9 cellular contexts compared by ENCODE assay signal in the genomic region with DNA sequence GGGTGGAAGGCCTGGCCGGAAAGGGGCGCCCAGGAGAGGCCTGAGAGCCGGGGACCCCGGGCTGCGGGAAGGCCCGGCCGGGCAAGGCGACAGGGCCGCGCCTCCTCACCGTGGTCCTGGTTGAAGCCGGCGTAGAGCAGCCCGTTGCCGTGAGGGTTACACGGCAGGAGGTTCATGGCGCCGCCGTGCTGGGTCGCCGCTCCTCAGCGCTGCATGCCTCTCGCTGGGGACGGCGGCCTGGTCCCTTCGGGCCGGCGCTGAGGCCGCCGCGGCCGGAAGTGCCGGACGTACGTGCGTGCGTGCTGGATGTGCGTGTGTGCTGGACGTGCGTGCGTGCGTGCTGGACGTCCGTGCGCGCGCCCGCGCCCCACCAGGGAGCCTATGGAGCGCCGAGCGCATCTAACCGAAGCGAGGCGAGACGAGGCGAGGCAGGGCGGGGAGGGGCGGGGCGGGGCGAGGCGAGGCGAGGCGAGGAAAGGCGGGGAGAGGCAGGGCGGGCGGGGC. TPM values are rescaled to one million over a fixed set of nuclear protein-coding genes. Genes with fewer than 3 reads are reported as not detected.
DNase-seq lines count a peak whose midpoint lies in the region; ATAC-seq, FAIRE-seq and TF ChIP-seq lines count a peak whose summit lies in the region.
"Had no signal": no experiment of that assay in that cellular context is flagged by ENCODE, and none has a peak within 500 bp of the region (broad histone marks: within the 10 kb centered on the region; RNA-seq: fewer than 3 reads in every experiment).

Gene WDR45B, minus strand, starts transcription at position 280 of the 504 bp plus-strand sequence. Its CDS starts 104 bp downstream, at position 176.

- intact Hi-C loops in HepG2 (cut with micrococcal nuclease; ENCODE audit: unreplicated experiment), result no loop called here

- H3K4me3 ChIP-seq in BJ (ENCODE audit: low read depth, low read length), result peak within 1 kb of the TSS; percentile 98
- H3K4me3 ChIP-seq in HepG2 (replicated peaks in 1 of 3; ENCODE audit: insufficient read depth in 1 of 3, low read depth in 2 of 3, low read length in 3 of 3), result peak within 1 kb of the TSS; percentile 85 to 100 (median 94)

- H3K36me3 ChIP-seq in BJ (ENCODE audit: control insufficient read depth, insufficient read depth, low read length) (peaks cover 7% of the 10 kb centered on the region), HepG2 (replicated peaks in 1 of 2; ENCODE audit: control insufficient read depth in 1 of 2, insufficient read depth in 2 of 2, low read length in 2 of 2) (peaks cover 14 to 15% of the 10 kb centered on the region in 2 experiments)

- peak; percentile 39 for TF ChIP-seq RAD21 in HepG2 (CRISPR knock-in tag; IDR thresholded peaks at IDR 0.05)

- no TSS peak for BruUV-seq in HepG2 (replicated peaks; lab: Mats Ljungman, UMichigan)

- H3K27me3 ChIP-seq in BJ (ENCODE audit: control insufficient read depth, insufficient read depth, low read length), result no peaks in the 10 kb centered on the region
- H3K27me3 ChIP-seq in HepG2 (ENCODE audit: control insufficient read depth in 1 of 2, insufficient read depth in 2 of 2, low read length in 2 of 2), result no peaks in the 10 kb centered on the region; a peak in 1 of 5 replicates

- peaks cover 45% of the 10 kb centered on the region for H3K79me2 ChIP-seq in HepG2 (ENCODE audit: insufficient read depth, low read length)

- CTCF ChIA-PET in BJ (lab: Yijun Ruan, JAX), result no interaction called here
- CTCF ChIA-PET in HepG2 (lab: Yijun Ruan, JAX; ENCODE audit: low intra/inter-chr PET ratio, low total read pairs), result no interaction called here

- peak within 1 kb of the TSS; percentile 99 for H3K4me2 ChIP-seq in HepG2 (ENCODE audit: low read depth, low read length)

- no peaks in the 10 kb centered on the region for H3K9me3 ChIP-seq in HepG2 (ENCODE audit: low read length)

- in situ Hi-C loops in HepG2 (cut with HindIII; ENCODE audit: extremely low pct_ligation_motif_present, low pct_unique_long_range_greater_than_20kb), result no loop called here

- no peak within 1 kb of the TSS for H2AFZ ChIP-seq in HepG2 (ENCODE audit: low read length)

- peaks cover 45% of the 10 kb centered on the region for H3K4me1 ChIP-seq in HepG2 (ENCODE audit: insufficient read depth, low read length)

- FAIRE-seq in HepG2 (lab: Jason Lieb, UNC), result no peak
- FAIRE-seq: endometrium had no signal

- TF ChIP-seq CTCF in BJ (IDR thresholded peaks at IDR 0.05; ENCODE audit: insufficient read depth, low read depth, low read length) (no peak), HepG2 (CRISPR knock-in tag; IDR thresholded peaks at IDR 0.05) (no peak)

- H3K27ac ChIP-seq in HepG2 (ENCODE audit: extremely low read length, insufficient read depth, low read length), result peak within 1 kb of the TSS; percentile 88

- DNase-seq in BJ (ENCODE audit: low read depth) (peak; percentile 71), NCI-H748 treated with DMSO at 0.1 percent for 48 hours (lab: John Stamatoyannopoulos, UW) (peak; percentile 80), dermis blood vessel endothelial cell (peak; percentile 99), HepG2 (ENCODE audit: low spot score) (peak; percentile 94)
- peak; percentile 78 to 82 for DNase-seq in activated CD4-positive, alpha-beta T cell treated with anti-CD3 and anti-CD28 coated beads, Interleukin-2, amount 50 U/mL, for 4 hours
- peak; percentile 78 to 85 for DNase-seq in stimulated activated CD4-positive, alpha-beta T cell treated with anti-CD3 and anti-CD28 coated beads, Interleukin-2, amount 100 ng/mL, for 48 hours

- WGBS in HepG2 (ENCODE audit: low lambda C conversion rate), result 1% methylated on average over 51 of the region's 67 CpGs

- H4K20me1 ChIP-seq in HepG2 (ENCODE audit: insufficient read depth, low read length), result peaks cover 34% of the 10 kb centered on the region

- TF ChIP-seq POLR2A in HepG2 (IDR thresholded peaks at IDR 0.05; ENCODE audit: insufficient read depth in 1 of 2, low read depth in 2 of 2, low read length in 2 of 2), result peak; percentile 96 to 97

- POLR2A ChIA-PET in BJ (lab: Charles Lee), result no interaction called here
- POLR2A ChIA-PET in HepG2 (lab: Yijun Ruan, JAX), result no interaction called here

- peak within 1 kb of the TSS; percentile 99 for H3K9ac ChIP-seq in HepG2 (ENCODE audit: insufficient read depth, low read depth, low read length)

- ATAC-seq in GM19372 (IDR thresholded peaks at IDR 0.05; ENCODE audit: low read depth, unreplicated experiment), result peak; percentile 81
- peak; percentile 79 for ATAC-seq in HG03521 (IDR thresholded peaks at IDR 0.05; ENCODE audit: unreplicated experiment)
- peak; percentile 91 for ATAC-seq in HepG2

- TF ChIP-seq EP300 in HepG2 (IDR thresholded peaks at IDR 0.05; ENCODE audit: low read depth in 2 of 2, low read length in 2 of 2) (0 out of 4 replicates have a peak, but pooled peaks of 1 of the 2 experiments have one; percentile 10), HepG2 (CRISPR knock-in tag; IDR thresholded peaks at IDR 0.05; ENCODE audit: borderline replicate concordance) (peak; percentile 63)

TF ChIP-seq in HepG2, 621 proteins besides CTCF, POLR2A, EP300 and RAD21 (continues in another document):
- 0 out of 2 replicates have a peak, but pooled peaks have one; percentile 46 for TF ChIP-seq ARNTL (CRISPR knock-in tag; IDR thresholded peaks at IDR 0.05)
- TF ChIP-seq SALL1 (CRISPR knock-in tag; IDR thresholded peaks at IDR 0.05), result peak; percentile 93
- TF ChIP-seq THAP8 (CRISPR knock-in tag; IDR thresholded peaks at IDR 0.05; ENCODE audit: borderline replicate concordance), result no peak
- TF ChIP-seq ZNF383 (CRISPR knock-in tag; IDR thresholded peaks at IDR 0.05; ENCODE audit: borderline replicate concordance), result no peak
- peak; percentile 90; the same call in 1 of the 2 replicates for TF ChIP-seq ZNF138 (CRISPR knock-in tag; IDR thresholded peaks at IDR 0.05; ENCODE audit: low read depth)
- TF ChIP-seq, protein P1, sequence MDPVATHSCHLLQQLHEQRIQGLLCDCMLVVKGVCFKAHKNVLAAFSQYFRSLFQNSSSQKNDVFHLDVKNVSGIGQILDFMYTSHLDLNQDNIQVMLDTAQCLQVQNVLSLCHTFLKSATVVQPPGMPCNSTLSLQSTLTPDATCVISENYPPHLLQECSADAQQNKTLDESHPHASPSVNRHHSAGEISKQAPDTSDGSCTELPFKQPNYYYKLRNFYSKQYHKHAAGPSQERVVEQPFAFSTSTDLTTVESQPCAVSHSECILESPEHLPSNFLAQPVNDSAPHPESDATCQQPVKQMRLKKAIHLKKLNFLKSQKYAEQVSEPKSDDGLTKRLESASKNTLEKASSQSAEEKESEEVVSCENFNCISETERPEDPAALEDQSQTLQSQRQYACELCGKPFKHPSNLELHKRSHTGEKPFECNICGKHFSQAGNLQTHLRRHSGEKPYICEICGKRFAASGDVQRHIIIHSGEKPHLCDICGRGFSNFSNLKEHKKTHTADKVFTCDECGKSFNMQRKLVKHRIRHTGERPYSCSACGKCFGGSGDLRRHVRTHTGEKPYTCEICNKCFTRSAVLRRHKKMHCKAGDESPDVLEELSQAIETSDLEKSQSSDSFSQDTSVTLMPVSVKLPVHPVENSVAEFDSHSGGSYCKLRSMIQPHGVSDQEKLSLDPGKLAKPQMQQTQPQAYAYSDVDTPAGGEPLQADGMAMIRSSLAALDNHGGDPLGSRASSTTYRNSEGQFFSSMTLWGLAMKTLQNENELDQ (CRISPR knock-in tag; IDR thresholded peaks at IDR 0.05; ENCODE audit: borderline replicate concordance), result no peak
- no peak for TF ChIP-seq MBNL3 (CRISPR knock-in tag; conservative IDR thresholded peaks at IDR 0.05)

RNA-seq across cellular contexts. Expression of gene WDR45B, which starts in this region (rescaled TPM):
- polyA plus RNA-seq in BJ (2011; rRNA removed) (116 and 141 TPM in 2 replicates), HepG2 (2011; rRNA removed) (153 and 155 TPM in 2 replicates)
- 35.1 and 41.8 TPM in 2 replicates for polyA minus RNA-seq in BJ (2011; rRNA and poly(A)+ RNA removed)
- total RNA-seq in dermis blood vessel endothelial cell (61.4 and 91.0 TPM in 2 replicates), HepG2 (2016; rRNA removed; fragmentation: Illumina TruSeq; extraction: Trizol) (86.2 and 88.8 TPM in 2 replicates)
- 59.9 and 62.3 TPM in 2 replicates for total RNA-seq in HepG2 (2016; cell fraction: cytosol; rRNA removed; fragmentation: Illumina TruSeq; extraction: Trizol; ENCODE audit: low read depth)
- total RNA-seq in HepG2 (2016; cell fraction: insoluble cytoplasmic fraction; rRNA removed; fragmentation: Illumina TruSeq; extraction: Trizol), result 80.2 and 87.6 TPM in 2 replicates
- 148 and 149 TPM in 2 replicates for total RNA-seq in HepG2 (2016; cell fraction: membrane; rRNA removed; fragmentation: Illumina TruSeq; extraction: Trizol)
- total RNA-seq in HepG2 (2016; cell fraction: nucleus; rRNA removed; fragmentation: Illumina TruSeq; extraction: Trizol), result 45.2 and 55.4 TPM in 2 replicates
- 121 and 131 TPM in 2 replicates for polyA plus RNA-seq in HepG2 (2011; cell fraction: cytosol; rRNA removed)
- polyA plus RNA-seq in HepG2 (2011; cell fraction: nucleus; rRNA removed), result 186 and 214 TPM in 2 replicates
- polyA plus RNA-seq in HepG2 (2012), result 124 and 164 TPM in 2 replicates
- 65.9 and 70.7 TPM in 2 replicates for polyA plus RNA-seq in HepG2 (2016; cell fraction: cytosol; fragmentation: Illumina TruSeq; extraction: Trizol; ENCODE audit: low read depth)
- 89.4 and 101 TPM in 2 replicates for polyA plus RNA-seq in HepG2 (2016; cell fraction: insoluble cytoplasmic fraction; fragmentation: Illumina TruSeq; extraction: Trizol; ENCODE audit: low read depth)
- 129 and 138 TPM in 2 replicates for polyA plus RNA-seq in HepG2 (2016; cell fraction: membrane; fragmentation: Illumina TruSeq; extraction: Trizol; ENCODE audit: low read depth)
- 81.4 and 81.5 TPM in 2 replicates for polyA plus RNA-seq in HepG2 (2016; cell fraction: nucleus; fragmentation: Illumina TruSeq; extraction: Trizol; ENCODE audit: insufficient read depth, low read depth)
- polyA minus RNA-seq in HepG2 (2011; rRNA and poly(A)+ RNA removed; ENCODE audit: low replicate concordance), result 68.7 and 113 TPM in 2 replicates
- polyA minus RNA-seq in HepG2 (2011; cell fraction: cytosol; rRNA and poly(A)+ RNA removed), result 60.7 and 64.4 TPM in 2 replicates
- 61.5 and 68.1 TPM in 2 replicates for polyA minus RNA-seq in HepG2 (2011; cell fraction: nucleus; rRNA and poly(A)+ RNA removed)

Comparison
In these comparisons a context has a peak if more than half of its experiments do, and no peak if none do; other contexts are left out.
1. Peak in every context shown above with its lines: DNase-seq, ATAC-seq, H3K4me3 ChIP-seq and H3K27ac ChIP-seq.